In genomic region chr7:18846765-18847215, GRCh38 we compare ENCODE assay signal across 25 cellular contexts.
DNase-seq lines count a peak whose midpoint lies in the region; ATAC-seq and TF ChIP-seq lines count a peak whose summit lies in the region.
"Had no signal": no experiment of that assay in that cellular context is flagged by ENCODE, and none has a peak within 500 bp of the region (broad histone marks: within the 10 kb centered on the region; RNA-seq: fewer than 3 reads in every experiment).

No MANE protein-coding gene starts in this region.

- H2BK15ac ChIP-seq in IMR-90 (ENCODE audit: low read depth, low read length): no peak overlapping the region

- dilution Hi-C loops in IMR-90 (cut with HindIII; ENCODE audit: low sequenced_read_pairs, unreplicated experiment): no loop called here

- no peak overlapping the region for H2BK120ac ChIP-seq in IMR-90 (ENCODE audit: low read depth, low read length)

- no peak overlapping the region for H3K27ac ChIP-seq in IMR-90 (ENCODE audit: insufficient read depth, low read length)
- H3K27ac ChIP-seq in dorsolateral prefrontal cortex: no peak overlapping the region
- H3K27ac ChIP-seq: tibial nerve had no signal

- POLR2A ChIA-PET in IMR-90 (lab: Charles Lee; ENCODE audit: unreplicated experiment): no interaction called here

- H3K18ac ChIP-seq in IMR-90 (ENCODE audit: low read depth, low read length): no peak overlapping the region

- H3K9ac ChIP-seq in IMR-90 (ENCODE audit: low read depth, low read length): no peak overlapping the region

- H3K36me3 Mint-ChIP-seq in brain (no peaks in the 10 kb centered on the region), mesothelial cell of epicardium (peaks cover 1% of the 10 kb centered on the region)

- H3K4me1 ChIP-seq in IMR-90 (ENCODE audit: control insufficient read depth, insufficient read depth, low read length): no peaks in the 10 kb centered on the region
- H3K4me1 ChIP-seq: tibial nerve had no signal

- H2AFZ ChIP-seq in IMR-90 (replicated peaks; ENCODE audit: low read length, poor library complexity): peak overlapping the region; percentile 45

- CTCF ChIA-PET in IMR-90 (lab: Yijun Ruan, JAX): no interaction called here

- H3K23ac ChIP-seq in IMR-90 (ENCODE audit: low read depth, low read length): no peak overlapping the region

- H2BK20ac ChIP-seq in IMR-90 (ENCODE audit: low read depth, low read length): no peak overlapping the region

- no peaks in the 10 kb centered on the region for H3K79me1 ChIP-seq in IMR-90 (ENCODE audit: low read depth in 1 of 2, low read length in 2 of 2)

- H2AK5ac ChIP-seq in IMR-90 (ENCODE audit: low read depth, low read length): no peak overlapping the region

- TF ChIP-seq CTCF in IMR-90 (conservative IDR thresholded peaks at IDR 0.05; ENCODE audit: low read depth, low read length) (no peak), brain (conservative IDR thresholded peaks at IDR 0.05) (no peak), mesothelial cell of epicardium (IDR thresholded peaks at IDR 0.05; ENCODE audit: unreplicated experiment) (no peak), dorsolateral prefrontal cortex (IDR thresholded peaks at IDR 0.05 in 54 of 56, conservative IDR thresholded peaks at IDR 0.05 in 2 of 56; ENCODE audit: low read depth in 1 of 56, partially characterized antibody in 56 of 56) (no peak)

- DNase-seq in AG20443 (ENCODE audit: low spot score) (peak; percentile 57), IMR-90 (no peak), mesothelial cell of epicardium (ENCODE audit: low spot score in 2 of 2, unreplicated experiment in 2 of 2) (no peak), dorsolateral prefrontal cortex (no peak), left lobe of liver (ENCODE audit: low spot score) (no peak)
- no peak for DNase-seq in activated CD8-positive, alpha-beta memory T cell treated with anti-CD3 and anti-CD28 coated beads, Interleukin-2, amount 50 U/mL, for 48 hours
- DNase-seq: activated CD4-positive, alpha-beta memory T cell treated with anti-CD3 and anti-CD28 coated beads, Interleukin-2, amount 10 ng/mL, durations not matched to agents 7 days and 5 days; activated CD4-positive, CD25-positive, alpha-beta regulatory T cell; activated naive CD4-positive, alpha-beta T cell; activated T-cell treated with anti-CD3 and anti-CD28 coated beads, Interleukin-2, amount 50 U/mL, for 1 hour; AML-193; amygdala; central memory CD4-positive, alpha-beta T cell; erythroblast; left colon; NCI-H1092; NCI-H2029 treated with DMSO at 0.1 percent for 48 hours; NK-92 treated with Interleukin-12 subunit alpha and Interleukin-12 subunit beta, amount 100 ng/mL, for 24 hours; small intestine; stimulated activated CD4-positive, alpha-beta T cell treated with anti-CD3 and anti-CD28 coated beads, Interleukin-2, amount 100 ng/mL, for 48 hours; stimulated activated naive CD8-positive, alpha-beta T cell treated with anti-CD3 and anti-CD28 coated beads, Interleukin-15, Interleukin-2, amounts not matched to agents 100 U/mL and 50 U/mL, for 24 hours; T-helper 9 cell had no signal

- no peak overlapping the region for H3K4ac ChIP-seq in IMR-90 (ENCODE audit: low read depth, low read length)

- WGBS in IMR-90 (ENCODE audit: extremely low coverage in 2 of 2, insufficient read length in 1 of 2), 2 experiments: no CpG with 5 or more reads among the region's 4 CpGs

- H3K9me1 ChIP-seq in IMR-90 (ENCODE audit: insufficient read depth, low read length): no peaks in the 10 kb centered on the region

- peak overlapping the region in 3 of 5 experiments; percentile 3 to 57 (median 23) for H3K27ac Mint-ChIP-seq in brain
- peak overlapping the region; percentile 77 for H3K27ac Mint-ChIP-seq in mesothelial cell of epicardium
- H3K27ac Mint-ChIP-seq: activated CD4-positive, alpha-beta memory T cell treated with anti-CD3 and anti-CD28 coated beads, Interleukin-2, amount 10 ng/mL, durations not matched to agents 7 days and 5 days had no signal

- H3K4me2 ChIP-seq in IMR-90 (ENCODE audit: low read depth, low read length): no peak overlapping the region

- ATAC-seq in IMR-90 (ENCODE audit: low read depth) (no peak), GM18498 (IDR thresholded peaks at IDR 0.05; ENCODE audit: unreplicated experiment) (no peak), left lobe of liver (no peak)
- ATAC-seq: left colon; stimulated activated naive CD8-positive, alpha-beta T cell treated with anti-CD3 and anti-CD28 coated beads, Interleukin-15, Interleukin-2, amounts not matched to agents 100 U/mL and 50 U/mL, for 24 hours had no signal

- TF ChIP-seq RAD21 in IMR-90 (IDR thresholded peaks at IDR 0.05; ENCODE audit: low read length): no peak

- H2BK5ac ChIP-seq in IMR-90 (ENCODE audit: low read depth, low read length, poor library complexity, severe bottlenecking): no peak overlapping the region

- H3K4me3 ChIP-seq in IMR-90 (ENCODE audit: insufficient read depth, low read depth, low read length): no peak overlapping the region
- H3K4me3 ChIP-seq in dorsolateral prefrontal cortex: no peak overlapping the region
- H3K4me3 ChIP-seq: tibial nerve had no signal

- intact Hi-C loops in IMR-90 (cut with micrococcal nuclease): no loop called here
- intact Hi-C loops in dorsolateral prefrontal cortex (cut with DNase I): no loop called here

- in situ Hi-C loops in IMR-90 (cut with MboI; ENCODE audit: low sequenced_read_pairs): no loop called here

- H3K14ac ChIP-seq in IMR-90 (replicated peaks; ENCODE audit: low read depth, low read length): no peak overlapping the region

- H3K9me3 Mint-ChIP-seq in brain (peaks cover 0 to 4% (median 0%) of the 10 kb centered on the region in 5 experiments), mesothelial cell of epicardium (peaks cover 7% of the 10 kb centered on the region)

- no peak overlapping the region for H3K56ac ChIP-seq in IMR-90 (ENCODE audit: extremely low read depth, insufficient read depth, low read length)

- H3K27me3 Mint-ChIP-seq in brain (no peaks in the 10 kb centered on the region), mesothelial cell of epicardium (ENCODE audit: low read depth) (no peaks in the 10 kb centered on the region)
- H3K27me3 Mint-ChIP-seq: activated CD4-positive, alpha-beta memory T cell treated with anti-CD3 and anti-CD28 coated beads, Interleukin-2, amount 10 ng/mL, durations not matched to agents 7 days and 5 days had no signal

- H3K27me3 ChIP-seq in IMR-90 (ENCODE audit: control insufficient read depth, insufficient read depth, low read length): no peaks in the 10 kb centered on the region
- H3K27me3 ChIP-seq in dorsolateral prefrontal cortex: no peaks in the 10 kb centered on the region
- H3K27me3 ChIP-seq: tibial nerve had no signal

- no peaks in the 10 kb centered on the region for H3K36me3 ChIP-seq in IMR-90 (ENCODE audit: control insufficient read depth, insufficient read depth, low read length)
- H3K36me3 ChIP-seq: tibial nerve had no signal

- no peak overlapping the region for H3K4me3 Mint-ChIP-seq in brain
- no peak overlapping the region for H3K4me3 Mint-ChIP-seq in mesothelial cell of epicardium
- H3K4me3 Mint-ChIP-seq: activated CD4-positive, alpha-beta memory T cell treated with anti-CD3 and anti-CD28 coated beads, Interleukin-2, amount 10 ng/mL, durations not matched to agents 7 days and 5 days had no signal

- TF ChIP-seq POLR2A in IMR-90 (IDR thresholded peaks at IDR 0.05; ENCODE audit: low read depth, low read length): no peak

- H4K20me1 ChIP-seq in IMR-90 (ENCODE audit: insufficient read depth, low read length): no peaks in the 10 kb centered on the region

- no peak overlapping the region for H4K8ac ChIP-seq in IMR-90 (ENCODE audit: low read depth in 2 of 2, low read length in 2 of 2)

- no peak overlapping the region for H4K91ac ChIP-seq in IMR-90 (ENCODE audit: insufficient read depth, low read depth, low read length)

- no peaks in the 10 kb centered on the region for H3K9me3 ChIP-seq in IMR-90 (ENCODE audit: control insufficient read depth, insufficient read depth, low read length)
- H3K9me3 ChIP-seq: tibial nerve had no signal

- H4K5ac ChIP-seq in IMR-90 (ENCODE audit: low read depth, low read length): no peak overlapping the region

- H3K4me1 Mint-ChIP-seq in brain (peaks cover 4% of the 10 kb centered on the region), mesothelial cell of epicardium (peaks cover 36% of the 10 kb centered on the region)
- H3K4me1 Mint-ChIP-seq: activated CD4-positive, alpha-beta memory T cell treated with anti-CD3 and anti-CD28 coated beads, Interleukin-2, amount 10 ng/mL, durations not matched to agents 7 days and 5 days had no signal

- no peak overlapping the region for H2AK9ac ChIP-seq in IMR-90 (replicated peaks; ENCODE audit: low read depth, low read length, poor library complexity)

- no TSS peak for BruUV-seq in IMR-90 (replicated peaks; lab: Mats Ljungman, UMichigan)

TF ChIP-seq in IMR-90, 13 proteins besides CTCF, POLR2A, EP300 and RAD21 (continues in another document):
- TF ChIP-seq MAZ (IDR thresholded peaks at IDR 0.05; ENCODE audit: borderline replicate concordance, low read depth, low read length) (no peak), RCOR1 (IDR thresholded peaks at IDR 0.05; ENCODE audit: insufficient replicate concordance, low read length) (no peak), USF2 (IDR thresholded peaks at IDR 0.05; ENCODE audit: low read depth, low read length) (no peak), MXI1 (IDR thresholded peaks at IDR 0.05; ENCODE audit: borderline replicate concordance, low read depth, low read length) (no peak), BHLHE40 (IDR thresholded peaks at IDR 0.05; ENCODE audit: low read depth, low read length) (no peak), FOS (IDR thresholded peaks at IDR 0.05; ENCODE audit: low read depth, low read length) (no peak), MAFK (IDR thresholded peaks at IDR 0.05; ENCODE audit: low read depth, low read length) (no peak), CEBPB (IDR thresholded peaks at IDR 0.05; ENCODE audit: low read depth, low read length) (no peak), CHD1 (IDR thresholded peaks at IDR 0.05; ENCODE audit: low read depth, low read length) (no peak), ELK1 (IDR thresholded peaks at IDR 0.05; ENCODE audit: borderline replicate concordance, low read depth, low read length) (no peak)
